8 cellular contexts compared by ENCODE assay signal in the genomic region with DNA sequence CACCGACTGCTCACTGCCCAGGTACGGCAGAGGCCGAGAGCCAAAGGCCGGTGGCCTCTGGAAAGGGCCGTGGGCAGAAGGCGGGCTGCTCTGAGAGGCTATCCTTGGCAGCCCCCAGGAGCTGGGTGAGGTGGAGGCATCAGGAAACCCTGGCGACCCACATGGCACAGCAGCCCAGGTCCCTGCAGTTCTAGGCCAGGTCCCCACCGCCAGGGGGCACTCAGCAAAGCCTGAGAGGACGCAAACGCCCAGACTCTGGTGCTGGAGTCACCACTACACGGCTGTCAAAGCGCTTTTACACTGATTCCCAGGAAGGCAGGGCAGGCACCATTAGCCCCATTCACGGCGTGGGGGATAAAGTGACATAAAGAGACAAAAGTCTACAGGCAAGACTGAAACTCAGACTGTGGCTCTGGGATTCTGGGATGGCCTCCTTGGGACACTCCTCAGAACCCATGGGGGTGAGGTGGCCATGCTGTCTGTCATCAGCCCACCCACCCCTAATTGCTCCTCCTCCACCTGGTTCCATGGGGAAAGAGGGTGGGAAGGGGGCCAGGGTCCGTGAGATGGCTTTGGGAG. TPM values are rescaled to one million over a fixed set of nuclear protein-coding genes. Genes with fewer than 3 reads are reported as not detected.
DNase-seq lines count a peak whose midpoint lies in the region; TF ChIP-seq lines count a peak whose summit lies in the region.

No MANE protein-coding gene starts in this region.

- TF ChIP-seq RAD21 in SK-N-SH (IDR thresholded peaks at IDR 0.05; ENCODE audit: low read length), result peak; percentile 82

- CTCF ChIA-PET in SK-N-SH (lab: Yijun Ruan, JAX), result interaction anchor here (0.6 to 16.2 kb wide), 25 partner anchors 8 to 263 kb away, joined by 3 to 439 read pairs (median 5); partner anchors contain the start of genes HES2, NOL9 and TAS1R1
- CTCF ChIA-PET in activated naive CD4-positive, alpha-beta T cell treated with anti-CD3 and anti-CD28 coated beads for 36 hours (lab: Charles Lee), result interaction anchor here (0.5 to 4.1 kb wide), 20 partner anchors 10 to 234 kb away, joined by 3 to 17 read pairs (median 3); partner anchors contain the start of gene TNFRSF25

- H4K20me1 ChIP-seq in SK-N-SH (ENCODE audit: insufficient read depth), result no peaks in the 10 kb centered on the region

- 0% methylated on average over 7 of the region's 15 CpGs for WGBS in SK-N-SH (ENCODE audit: low lambda C conversion rate)
- WGBS in tibial nerve, 2 donors, result 6% methylated on average over 12 to 15 of the region's 15 CpGs

- POLR2A ChIA-PET in SK-N-SH (lab: Yijun Ruan, JAX), result interaction anchor here (0.5 to 1.2 kb wide), 4 partner anchors 8 to 44 kb away, joined by 3 to 5 read pairs (median 4); no protein-coding TSS in a partner anchor

- H3K4me3 ChIP-seq in SK-N-SH (ENCODE audit: low read depth in 2 of 2, low read length in 1 of 2), result peak overlapping the region; percentile 50 to 53; a peak in 3 of 4 replicates
- no peak overlapping the region for H3K4me3 ChIP-seq in parathyroid adenoma (ENCODE audit: low read depth, low read length)
- H3K4me3 ChIP-seq in tibial nerve, result no peak overlapping the region

- H2AFZ ChIP-seq in SK-N-SH (ENCODE audit: low read depth) (no peak overlapping the region), parathyroid adenoma (no peak overlapping the region)

- H3K9me3 ChIP-seq in SK-N-SH (no peaks in the 10 kb centered on the region), parathyroid adenoma (ENCODE audit: control insufficient read depth, low read length) (no peaks in the 10 kb centered on the region), tibial nerve (no peaks in the 10 kb centered on the region)

- H3K4me2 ChIP-seq in SK-N-SH (peak overlapping the region; percentile 70), parathyroid adenoma (ENCODE audit: low read length) (no peak overlapping the region)

- H3K36me3 ChIP-seq in SK-N-SH (replicated peaks in 1 of 2; ENCODE audit: control insufficient read depth in 1 of 2, insufficient read depth in 2 of 2, low read length in 1 of 2), result no peaks in the 10 kb centered on the region
- no peaks in the 10 kb centered on the region for H3K36me3 ChIP-seq in parathyroid adenoma (ENCODE audit: control insufficient read depth, insufficient read depth, low read length)
- H3K36me3 ChIP-seq in tibial nerve, result no peaks in the 10 kb centered on the region

- H3F3A ChIP-seq in SK-N-SH (replicated peaks; ENCODE audit: insufficient read depth), result peaks cover 7% of the 10 kb centered on the region

- TF ChIP-seq CTCF in SK-N-SH (IDR thresholded peaks at IDR 0.05), result peak; percentile 80
- peak; percentile 70 for TF ChIP-seq CTCF in parathyroid adenoma (IDR thresholded peaks at IDR 0.05)
- TF ChIP-seq CTCF in tibial nerve (IDR thresholded peaks at IDR 0.05), result peak; percentile 79 to 89 (median 86)

- TF ChIP-seq EP300 in SK-N-SH (IDR thresholded peaks at IDR 0.05; ENCODE audit: borderline replicate concordance in 1 of 2, low read depth in 1 of 2, low read length in 1 of 2), result no peak
- no peak for TF ChIP-seq EP300 in tibial nerve (IDR thresholded peaks at IDR 0.05)

- peak; percentile 54 for DNase-seq in NCI-H2029 (lab: John Stamatoyannopoulos, UW)
- no peak for DNase-seq in NCI-H2029 treated with DMSO at 0.1 percent for 48 hours (lab: John Stamatoyannopoulos, UW)
- peak; percentile 67 for DNase-seq in M059J (ENCODE audit: low read depth)
- DNase-seq in SK-N-SH, result peak; percentile 94
- peak; percentile 92 for DNase-seq in activated naive CD4-positive, alpha-beta T cell treated with anti-CD3 and anti-CD28 coated beads for 36 hours
- DNase-seq in glomerular visceral epithelial cell (ENCODE audit: extremely low spot score), result peak; percentile 83
- peak; percentile 72 to 83 for DNase-seq in tibial nerve (ENCODE audit: low spot score in 2 of 2)

- intact Hi-C loops in activated naive CD4-positive, alpha-beta T cell treated with anti-CD3 and anti-CD28 coated beads for 36 hours (cut with micrococcal nuclease), result loop anchor here (1.0 to 5.0 kb wide), 4 partner anchors 36 to 731 kb away; no protein-coding TSS in a partner anchor

- H3K27me3 Mint-ChIP-seq in activated naive CD4-positive, alpha-beta T cell treated with anti-CD3 and anti-CD28 coated beads for 36 hours (ENCODE audit: low read depth), result peaks cover 15% of the 10 kb centered on the region

- H3K9me3 Mint-ChIP-seq in activated naive CD4-positive, alpha-beta T cell treated with anti-CD3 and anti-CD28 coated beads for 36 hours, result no peaks in the 10 kb centered on the region

- H3K36me3 Mint-ChIP-seq in activated naive CD4-positive, alpha-beta T cell treated with anti-CD3 and anti-CD28 coated beads for 36 hours (ENCODE audit: low read depth), result no peaks in the 10 kb centered on the region

- H3K79me2 ChIP-seq in SK-N-SH (ENCODE audit: insufficient read depth), result peaks cover 41% of the 10 kb centered on the region; the same call in 1 of the 2 replicates
- H3K79me2 ChIP-seq in parathyroid adenoma, result no peaks in the 10 kb centered on the region

- no peak for TF ChIP-seq POLR2A in tibial nerve (IDR thresholded peaks at IDR 0.05)

- H3K9ac ChIP-seq in SK-N-SH (no peak overlapping the region), parathyroid adenoma (no peak overlapping the region)

- H3K4me1 ChIP-seq in SK-N-SH (ENCODE audit: control insufficient read depth in 1 of 2, insufficient read depth in 2 of 2, low read depth in 1 of 2, low read length in 1 of 2) (peaks cover 0 to 36% of the 10 kb centered on the region in 2 experiments; a peak in 1 of 4 replicates), parathyroid adenoma (no peaks in the 10 kb centered on the region), tibial nerve (peaks cover 0 to 60% (median 19%) of the 10 kb centered on the region in 4 donors)

- H3K27ac ChIP-seq in SK-N-SH (ENCODE audit: low read depth in 2 of 2, low read length in 1 of 2) (no peak overlapping the region), parathyroid adenoma (no peak overlapping the region), tibial nerve (peak overlapping the region in 1 of 4 donors; percentile 41)

- H3K4me3 Mint-ChIP-seq in activated naive CD4-positive, alpha-beta T cell treated with anti-CD3 and anti-CD28 coated beads for 36 hours, result no peak overlapping the region

- H3K27me3 ChIP-seq in SK-N-SH (ENCODE audit: insufficient read depth) (no peaks in the 10 kb centered on the region), parathyroid adenoma (ENCODE audit: control insufficient read depth, insufficient read depth, low read length) (peaks cover 6% of the 10 kb centered on the region), tibial nerve (peaks cover 0 to 36% of the 10 kb centered on the region in 2 donors)

- no peak overlapping the region for H3K27ac Mint-ChIP-seq in activated naive CD4-positive, alpha-beta T cell treated with anti-CD3 and anti-CD28 coated beads for 36 hours

- peaks cover 15% of the 10 kb centered on the region for H3K4me1 Mint-ChIP-seq in activated naive CD4-positive, alpha-beta T cell treated with anti-CD3 and anti-CD28 coated beads for 36 hours (ENCODE audit: low read depth)

- H3K9me2 ChIP-seq in SK-N-SH, result no peaks in the 10 kb centered on the region

TF ChIP-seq in SK-N-SH, 30 proteins besides CTCF, POLR2A, EP300 and RAD21 (continues in another document):
- TF ChIP-seq SMC3 (IDR thresholded peaks at IDR 0.05; ENCODE audit: low read depth, low read length) (peak; percentile 95), MXI1 (IDR thresholded peaks at IDR 0.05; ENCODE audit: low read depth, low read length) (peak; percentile 92), MAX (IDR thresholded peaks at IDR 0.05; ENCODE audit: low read depth) (no peak), SIN3A (IDR thresholded peaks at IDR 0.05; ENCODE audit: borderline replicate concordance, low read depth, low read length) (peak; percentile 72; the same call in 1 of the 2 replicates), RXRA (IDR thresholded peaks at IDR 0.05; ENCODE audit: borderline replicate concordance, low read depth) (no peak), RCOR1 (IDR thresholded peaks at IDR 0.05; ENCODE audit: low read length) (peak; percentile 55; the same call in 1 of the 2 replicates), RFX5 (IDR thresholded peaks at IDR 0.05; ENCODE audit: low read length) (no peak)
- TF ChIP-seq, protein P1, sequence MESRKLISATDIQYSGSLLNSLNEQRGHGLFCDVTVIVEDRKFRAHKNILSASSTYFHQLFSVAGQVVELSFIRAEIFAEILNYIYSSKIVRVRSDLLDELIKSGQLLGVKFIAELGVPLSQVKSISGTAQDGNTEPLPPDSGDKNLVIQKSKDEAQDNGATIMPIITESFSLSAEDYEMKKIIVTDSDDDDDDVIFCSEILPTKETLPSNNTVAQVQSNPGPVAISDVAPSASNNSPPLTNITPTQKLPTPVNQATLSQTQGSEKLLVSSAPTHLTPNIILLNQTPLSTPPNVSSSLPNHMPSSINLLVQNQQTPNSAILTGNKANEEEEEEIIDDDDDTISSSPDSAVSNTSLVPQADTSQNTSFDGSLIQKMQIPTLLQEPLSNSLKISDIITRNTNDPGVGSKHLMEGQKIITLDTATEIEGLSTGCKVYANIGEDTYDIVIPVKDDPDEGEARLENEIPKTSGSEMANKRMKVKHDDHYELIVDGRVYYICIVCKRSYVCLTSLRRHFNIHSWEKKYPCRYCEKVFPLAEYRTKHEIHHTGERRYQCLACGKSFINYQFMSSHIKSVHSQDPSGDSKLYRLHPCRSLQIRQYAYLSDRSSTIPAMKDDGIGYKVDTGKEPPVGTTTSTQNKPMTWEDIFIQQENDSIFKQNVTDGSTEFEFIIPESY (IDR thresholded peaks at IDR 0.05; ENCODE audit: borderline replicate concordance, low read depth), result no peak

RNA-seq across cellular contexts. Expression of gene PLEKHG5, which starts 4.9 kb away (rescaled TPM):
- 3.9 and 11.2 TPM in 2 replicates for total RNA-seq in M059J (2014; rRNA removed; shearing (Covaris generic))
- polyA plus RNA-seq in SK-N-SH (2012; rRNA removed), result 14.7 and 14.9 TPM in 2 replicates
- polyA plus RNA-seq in SK-N-SH (2012; cell fraction: cytosol; rRNA removed), result 3.4 and 5.7 TPM in 2 replicates
- polyA plus RNA-seq in SK-N-SH (2012; cell fraction: nucleus; rRNA removed), result 86.5 and 98.6 TPM in 2 replicates
- total RNA-seq in activated naive CD4-positive, alpha-beta T cell treated with anti-CD3 and anti-CD28 coated beads for 36 hours, result 1 to 10 TPM; 1.7 to 1.8 TPM
- 10 to 100 TPM; 25.6 to 40.8 (median 30.8) TPM for total RNA-seq in tibial nerve

RNA-seq across cellular contexts. Expression of gene TNFRSF25, which starts 20.5 kb away (rescaled TPM):
- total RNA-seq in M059J (2014; rRNA removed; shearing (Covaris generic)), result 8.7 and 9.1 TPM in 2 replicates
- 20.8 TPM in 2 replicates for polyA plus RNA-seq in SK-N-SH (2012; rRNA removed)
- polyA plus RNA-seq in SK-N-SH (2012; cell fraction: cytosol; rRNA removed), result 2.6 and 5.2 TPM in 2 replicates
- polyA plus RNA-seq in SK-N-SH (2012; cell fraction: nucleus; rRNA removed), result 170 and 223 TPM in 2 replicates
- total RNA-seq in activated naive CD4-positive, alpha-beta T cell treated with anti-CD3 and anti-CD28 coated beads for 36 hours, result 10 to 100 TPM; 82.4 to 87.0 TPM
- 10 to 100 TPM; 32.3 to 79.8 (median 53.4) TPM for total RNA-seq in tibial nerve

Comparison
In these comparisons a context has a peak if more than half of its experiments do, and no peak if none do; other contexts are left out.
1. H3K4me3 ChIP-seq: peak in SK-N-SH (2 of 2); none in parathyroid adenoma (single experiment) and tibial nerve (0 of 4).
2. Peak in every context shown above with its lines, with median percentiles within 50 percentile points of each other: CTCF ChIP-seq.